ENCODE assay signal across 9 cellular contexts in the genomic region with DNA sequence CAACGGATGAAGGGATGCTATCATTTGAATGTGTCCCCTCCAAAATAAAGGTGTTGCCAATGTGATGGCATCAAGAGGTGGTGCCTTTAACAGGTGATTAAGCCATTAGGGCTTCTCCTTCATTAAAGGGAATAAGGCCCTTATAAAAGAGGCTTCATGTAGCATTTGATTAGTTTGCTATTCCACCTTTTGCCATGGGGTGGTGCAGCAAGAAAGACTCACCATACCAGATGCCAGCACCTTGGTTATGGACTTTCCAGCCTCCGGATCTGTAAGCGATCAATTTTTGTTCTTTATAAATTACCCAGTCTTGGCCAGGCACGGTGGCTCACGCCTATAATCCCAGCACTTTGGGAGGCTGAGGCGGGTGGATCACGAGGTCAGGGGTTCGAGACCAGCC. TPM values are rescaled to one million over a fixed set of nuclear protein-coding genes. Genes with fewer than 3 reads are reported as not detected.
DNase-seq lines count a peak whose midpoint lies in the region; ATAC-seq and TF ChIP-seq lines count a peak whose summit lies in the region.
"Had no signal": no experiment of that assay in that cellular context is flagged by ENCODE, and none has a peak within 500 bp of the region (broad histone marks: within the 10 kb centered on the region; RNA-seq: fewer than 3 reads in every experiment).

No MANE protein-coding gene starts in this region.

- H3K4me1 Mint-ChIP-seq in stimulated activated naive CD8-positive, alpha-beta T cell treated with anti-CD3 and anti-CD28 coated beads, Interleukin-15, amount 100 ng/mL, for 72 hours: no peaks in the 10 kb centered on the region

- no peak overlapping the region for H3K4me3 ChIP-seq in NB4 (ENCODE audit: low read depth, low read length)
- H3K4me3 ChIP-seq in epithelial cell of proximal tubule (ENCODE audit: low read depth, low read length): no peak overlapping the region
- no peak overlapping the region for H3K4me3 ChIP-seq in tibial artery

- no peaks in the 10 kb centered on the region for H3K9me3 Mint-ChIP-seq in stimulated activated naive CD8-positive, alpha-beta T cell treated with anti-CD3 and anti-CD28 coated beads, Interleukin-15, amount 100 ng/mL, for 72 hours

- no peaks in the 10 kb centered on the region for H3K4me1 ChIP-seq in tibial artery

- no peak for TF ChIP-seq POLR2A in NB4 (IDR thresholded peaks at IDR 0.05; ENCODE audit: extremely low read depth, insufficient read length)

- no peak for ATAC-seq in stimulated activated naive CD8-positive, alpha-beta T cell treated with anti-CD3 and anti-CD28 coated beads, Interleukin-15, Interleukin-2, amounts not matched to agents 100 U/mL and 50 U/mL, for 24 hours
- no peak for ATAC-seq in stimulated activated naive CD8-positive, alpha-beta T cell treated with anti-CD3 and anti-CD28 coated beads, Interleukin-15, amount 100 ng/mL, for 72 hours
- no peak for ATAC-seq in HG02840 (IDR thresholded peaks at IDR 0.05; ENCODE audit: low FRiP score, unreplicated experiment)
- no peak for ATAC-seq in GM21529 (IDR thresholded peaks at IDR 0.05; ENCODE audit: unreplicated experiment)

- no peaks in the 10 kb centered on the region for H3K27me3 ChIP-seq in tibial artery

- TF ChIP-seq CTCF in NB4 (IDR thresholded peaks at IDR 0.05; ENCODE audit: low read depth, low read length): peak; percentile 36
- peak; percentile 50 for TF ChIP-seq CTCF in epithelial cell of proximal tubule (conservative IDR thresholded peaks at IDR 0.05; ENCODE audit: low read depth, low read length)
- TF ChIP-seq CTCF in tibial artery (IDR thresholded peaks at IDR 0.05): no peak

- no peak overlapping the region for H3K27ac Mint-ChIP-seq in stimulated activated naive CD8-positive, alpha-beta T cell treated with anti-CD3 and anti-CD28 coated beads, Interleukin-15, amount 100 ng/mL, for 72 hours

- no peaks in the 10 kb centered on the region for H3K27me3 Mint-ChIP-seq in stimulated activated naive CD8-positive, alpha-beta T cell treated with anti-CD3 and anti-CD28 coated beads, Interleukin-15, amount 100 ng/mL, for 72 hours

- intact Hi-C loops in tibial artery (cut with DNase I; ENCODE audit: low total_unique reads): no loop called here

- peak; percentile 4 for DNase-seq in stimulated activated naive CD8-positive, alpha-beta T cell treated with anti-CD3 and anti-CD28 coated beads, Interleukin-15, Interleukin-2, amounts not matched to agents 100 U/mL and 50 U/mL, for 24 hours
- DNase-seq in stimulated activated naive CD8-positive, alpha-beta T cell treated with anti-CD3 and anti-CD28 coated beads, Interleukin-15, amount 100 ng/mL, for 72 hours: no peak
- DNase-seq in NB4 (ENCODE audit: low read depth) (peak; percentile 46), epithelial cell of proximal tubule (ENCODE audit: low read depth) (no peak), tibial artery (no peak), UCSD-AML1 (lab: John Stamatoyannopoulos, UW; ENCODE audit: unreplicated experiment) (no peak)
- DNase-seq: activated gamma-delta T cell treated with Interleukin-2 at 50 U/mL for 16 hours had no signal

- no peak overlapping the region for H3K4me3 Mint-ChIP-seq in stimulated activated naive CD8-positive, alpha-beta T cell treated with anti-CD3 and anti-CD28 coated beads, Interleukin-15, amount 100 ng/mL, for 72 hours

- H3K9me3 ChIP-seq in tibial artery: no peaks in the 10 kb centered on the region

- H3K27ac ChIP-seq in tibial artery: no peak overlapping the region

- no peaks in the 10 kb centered on the region for H3K36me3 ChIP-seq in tibial artery

RNA-seq across cellular contexts. Expression of a gene that starts 7.9 kb away (rescaled TPM):
- total RNA-seq in epithelial cell of proximal tubule: 15.0 and 15.9 TPM in 2 replicates

Comparison
In these comparisons a context has a peak if more than half of its experiments do, and no peak if none do; other contexts are left out.
1. DNase-seq: peak in stimulated activated naive CD8-positive, alpha-beta T cell treated with anti-CD3 and anti-CD28 coated beads, Interleukin-15, Interleukin-2, amounts not matched to agents 100 U/mL and 50 U/mL, for 24 hours (single experiment) and NB4 (single experiment); none in stimulated activated naive CD8-positive, alpha-beta T cell treated with anti-CD3 and anti-CD28 coated beads, Interleukin-15, amount 100 ng/mL, for 72 hours (0 of 2), epithelial cell of proximal tubule (single experiment), tibial artery (0 of 2) and UCSD-AML1 (single experiment).
2. CTCF ChIP-seq: peak in NB4 (single experiment) and epithelial cell of proximal tubule (single experiment); none in tibial artery (0 of 2).